1 cellular context compared by ENCODE assay signal in the genomic region with DNA sequence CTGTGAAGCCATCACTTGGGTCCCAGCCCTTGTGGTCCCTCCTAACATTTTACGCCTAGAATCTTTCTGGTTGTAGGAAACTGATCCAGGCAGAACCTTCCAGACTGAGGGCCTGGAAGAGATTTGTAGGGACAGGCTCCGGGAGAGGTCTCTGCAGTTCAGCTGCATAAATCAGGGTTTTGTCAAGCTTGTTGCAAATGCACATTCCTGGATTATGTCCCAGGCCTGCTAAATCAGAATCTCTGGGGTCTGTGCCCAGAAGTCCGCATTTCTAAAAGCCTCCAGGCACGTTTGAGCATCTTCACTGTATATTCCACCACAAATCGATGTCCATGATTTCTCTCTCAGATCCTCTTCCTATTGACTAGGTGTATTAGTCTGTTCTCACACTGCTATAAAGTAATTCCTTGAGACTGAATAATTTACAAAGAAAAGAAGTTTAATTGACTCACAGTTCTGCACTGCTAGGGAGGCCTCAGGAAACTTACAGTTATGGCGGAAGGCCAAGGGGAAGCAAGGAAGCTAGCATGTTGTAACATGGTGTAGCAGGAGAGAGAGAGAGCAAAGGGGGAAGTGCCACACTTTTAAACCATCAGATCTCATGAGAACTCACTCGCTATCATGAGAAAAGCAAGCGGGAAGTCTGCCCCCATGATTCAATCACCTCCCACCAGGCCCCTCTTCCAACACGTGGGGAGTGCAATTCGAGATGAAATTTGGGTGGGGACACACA.
TF ChIP-seq lines count a peak whose summit lies in the region.

No MANE protein-coding gene starts in this region.

TF ChIP-seq in HepG2, 621 proteins besides CTCF, POLR2A, EP300 and RAD21:
- TF ChIP-seq ZNF280D (CRISPR knock-in tag; IDR thresholded peaks at IDR 0.05) (no peak), ZNF75D (CRISPR knock-in tag; IDR thresholded peaks at IDR 0.05; ENCODE audit: borderline replicate concordance) (no peak), ZNF337 (CRISPR knock-in tag; IDR thresholded peaks at IDR 0.05; ENCODE audit: borderline replicate concordance, low read depth) (no peak)
- TF ChIP-seq, protein P1, sequence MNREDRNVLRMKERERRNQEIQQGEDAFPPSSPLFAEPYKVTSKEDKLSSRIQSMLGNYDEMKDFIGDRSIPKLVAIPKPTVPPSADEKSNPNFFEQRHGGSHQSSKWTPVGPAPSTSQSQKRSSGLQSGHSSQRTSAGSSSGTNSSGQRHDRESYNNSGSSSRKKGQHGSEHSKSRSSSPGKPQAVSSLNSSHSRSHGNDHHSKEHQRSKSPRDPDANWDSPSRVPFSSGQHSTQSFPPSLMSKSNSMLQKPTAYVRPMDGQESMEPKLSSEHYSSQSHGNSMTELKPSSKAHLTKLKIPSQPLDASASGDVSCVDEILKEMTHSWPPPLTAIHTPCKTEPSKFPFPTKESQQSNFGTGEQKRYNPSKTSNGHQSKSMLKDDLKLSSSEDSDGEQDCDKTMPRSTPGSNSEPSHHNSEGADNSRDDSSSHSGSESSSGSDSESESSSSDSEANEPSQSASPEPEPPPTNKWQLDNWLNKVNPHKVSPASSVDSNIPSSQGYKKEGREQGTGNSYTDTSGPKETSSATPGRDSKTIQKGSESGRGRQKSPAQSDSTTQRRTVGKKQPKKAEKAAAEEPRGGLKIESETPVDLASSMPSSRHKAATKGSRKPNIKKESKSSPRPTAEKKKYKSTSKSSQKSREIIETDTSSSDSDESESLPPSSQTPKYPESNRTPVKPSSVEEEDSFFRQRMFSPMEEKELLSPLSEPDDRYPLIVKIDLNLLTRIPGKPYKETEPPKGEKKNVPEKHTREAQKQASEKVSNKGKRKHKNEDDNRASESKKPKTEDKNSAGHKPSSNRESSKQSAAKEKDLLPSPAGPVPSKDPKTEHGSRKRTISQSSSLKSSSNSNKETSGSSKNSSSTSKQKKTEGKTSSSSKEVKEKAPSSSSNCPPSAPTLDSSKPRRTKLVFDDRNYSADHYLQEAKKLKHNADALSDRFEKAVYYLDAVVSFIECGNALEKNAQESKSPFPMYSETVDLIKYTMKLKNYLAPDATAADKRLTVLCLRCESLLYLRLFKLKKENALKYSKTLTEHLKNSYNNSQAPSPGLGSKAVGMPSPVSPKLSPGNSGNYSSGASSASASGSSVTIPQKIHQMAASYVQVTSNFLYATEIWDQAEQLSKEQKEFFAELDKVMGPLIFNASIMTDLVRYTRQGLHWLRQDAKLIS (CRISPR knock-in tag; IDR thresholded peaks at IDR 0.05), result no peak
